8 cellular contexts compared by ENCODE assay signal in genomic region chr10:114173680-114174461, GRCh38. TPM values are rescaled to one million over a fixed set of nuclear protein-coding genes. Genes with fewer than 3 reads are reported as not detected.
DNase-seq lines count a peak whose midpoint lies in the region; ATAC-seq and TF ChIP-seq lines count a peak whose summit lies in the region.

Gene CCDC186 (minus strand): TSS chr10:114174203. CDS start chr10:114163268, 10,935 bp downstream.

- DNase-seq in DMS53 (lab: John Stamatoyannopoulos, UW), result peak; percentile 99
- DNase-seq in PC-9, result peak; percentile 90 to 95
- DNase-seq in activated T-cell treated with anti-CD3 and anti-CD28 coated beads, Interleukin-2, amount 50 U/mL, for 48 hours, result peak; percentile 98
- DNase-seq in stimulated activated CD8-positive, alpha-beta memory T cell treated with anti-CD3 and anti-CD28 coated beads, Interleukin-7, amount 100 ng/mL, for 1 hour (ENCODE audit: low read depth in 2 of 2), result peak; percentile 95 to 97

- no peaks in the 10 kb centered on the region; the same call in 1 of the 2 replicates for H4K20me1 ChIP-seq in PC-9 (ENCODE audit: insufficient read depth)

- CTCF ChIA-PET in PC-9 (lab: Charles Lee), result no interaction called here

- H3K9me2 ChIP-seq in PC-9 (ENCODE audit: insufficient read depth), result no peaks in the 10 kb centered on the region

- H2AFZ ChIP-seq in PC-9, result peak within 1 kb of the TSS; percentile 92

- H3K4me2 ChIP-seq in PC-9, result peak within 1 kb of the TSS; percentile 96

- TF ChIP-seq EP300 in Ishikawa (IDR thresholded peaks at IDR 0.05; ENCODE audit: borderline replicate concordance), result no peak; the same call in 1 of the 2 replicates

- peak within 1 kb of the TSS; percentile 92 for H3K27ac ChIP-seq in PC-9
- peak within 1 kb of the TSS; percentile 85 to 98 for H3K27ac ChIP-seq in esophagus (ENCODE audit: low read depth in 2 of 2, low read length in 1 of 2)

- peaks cover 7% of the 10 kb centered on the region; the same call in 1 of the 2 replicates for H3K36me3 ChIP-seq in PC-9 (ENCODE audit: low read depth)
- no peaks in the 10 kb centered on the region for H3K36me3 ChIP-seq in esophagus (ENCODE audit: control insufficient read depth in 2 of 2, insufficient read depth in 2 of 2, low read length in 1 of 2)
- no peaks in the 10 kb centered on the region for H3K36me3 ChIP-seq in mucosa of stomach (ENCODE audit: control insufficient read depth, insufficient read depth, low read length)

- H3K27me3 ChIP-seq in PC-9 (ENCODE audit: insufficient read depth, low read depth) (no peaks in the 10 kb centered on the region), esophagus (ENCODE audit: control insufficient read depth in 1 of 2, insufficient read depth in 2 of 2, low read length in 2 of 2) (no peaks in the 10 kb centered on the region), mucosa of stomach (ENCODE audit: control insufficient read depth, insufficient read depth, low read length) (no peaks in the 10 kb centered on the region)

- peak within 1 kb of the TSS; percentile 97 for H3K9ac ChIP-seq in mucosa of stomach (ENCODE audit: low read length)

- ATAC-seq in GM21619 (IDR thresholded peaks at IDR 0.05; ENCODE audit: unreplicated experiment), result peak; percentile 98

- peaks cover 14% of the 10 kb centered on the region for H3F3A ChIP-seq in PC-9 (ENCODE audit: insufficient read depth, low read depth)

- POLR2A ChIA-PET in PC-9 (lab: Charles Lee; ENCODE audit: unreplicated experiment), result interaction anchor here (0.6 to 0.7 kb wide), 4 partner anchors 24 to 1207 kb away, joined by 4 to 9 read pairs (median 4); no protein-coding TSS in a partner anchor

- H3K4me3 ChIP-seq in PC-9 (peak within 1 kb of the TSS; percentile 89), esophagus (ENCODE audit: low read depth in 1 of 2, low read length in 2 of 2) (peak within 1 kb of the TSS; percentile 98), mucosa of stomach (ENCODE audit: low read length) (peak within 1 kb of the TSS; percentile 89)

- H3K9me3 ChIP-seq in PC-9 (ENCODE audit: insufficient read depth, low read depth), result peaks cover under 1% of the 10 kb centered on the region
- no peaks in the 10 kb centered on the region for H3K9me3 ChIP-seq in esophagus (ENCODE audit: control insufficient read depth in 2 of 2, insufficient read depth in 1 of 2, low read depth in 1 of 2, low read length in 1 of 2)
- H3K9me3 ChIP-seq in mucosa of stomach (ENCODE audit: control insufficient read depth, low read length), result no peaks in the 10 kb centered on the region

- intact Hi-C loops in PC-9 (cut with micrococcal nuclease; ENCODE audit: unreplicated experiment), result loop anchor here (1.0 to 10.0 kb wide), 3 partner anchors 8 to 101 kb away; no protein-coding TSS in a partner anchor

- 0% methylated on average over 54 to 58 of the region's 58 CpGs for WGBS in esophagus, 2 donors

- H3K4me1 ChIP-seq in PC-9 (replicated peaks; ENCODE audit: insufficient read depth) (peaks cover 32% of the 10 kb centered on the region), esophagus (ENCODE audit: control insufficient read depth in 2 of 2, insufficient read depth in 2 of 2, low read length in 1 of 2) (no peaks in the 10 kb centered on the region), mucosa of stomach (ENCODE audit: control insufficient read depth, insufficient read depth, low read length) (peaks cover 4% of the 10 kb centered on the region)

- TF ChIP-seq CTCF in PC-9 (conservative IDR thresholded peaks at IDR 0.05), result no peak

- no peak for TF ChIP-seq RAD21 in Ishikawa (IDR thresholded peaks at IDR 0.05; ENCODE audit: low read depth)

- TSS peak; percentile 63 for BruUV-seq in PC-9 (replicated peaks; lab: Mats Ljungman, UMichigan)

- H3K79me2 ChIP-seq in PC-9 (ENCODE audit: low read depth), result peaks cover 48% of the 10 kb centered on the region

TF ChIP-seq in Ishikawa, 13 proteins besides CTCF, POLR2A, EP300 and RAD21:
- 0 out of 2 replicates have a peak, but pooled peaks have one; percentile 85 for TF ChIP-seq EGR1 (IDR thresholded peaks at IDR 0.05)
- no peak; the same call in 1 of the 2 replicates for TF ChIP-seq TCF12 (IDR thresholded peaks at IDR 0.05; ENCODE audit: low read depth)
- no peak for TF ChIP-seq FOXM1 (IDR thresholded peaks at IDR 0.05; ENCODE audit: borderline replicate concordance, low read depth)
- peak; percentile 75 for TF ChIP-seq CREB1 (IDR thresholded peaks at IDR 0.05; ENCODE audit: low read depth)
- TF ChIP-seq REST (IDR thresholded peaks at IDR 0.05; ENCODE audit: low read depth), result no peak
- TF ChIP-seq TEAD4 (IDR thresholded peaks at IDR 0.05), result 0 out of 2 replicates have a peak, but pooled peaks have one; percentile 6
- TF ChIP-seq CEBPB (IDR thresholded peaks at IDR 0.05), result no peak
- peak; percentile 91 for TF ChIP-seq TAF1 (IDR thresholded peaks at IDR 0.05; ENCODE audit: low read depth)
- TF ChIP-seq MAX (IDR thresholded peaks at IDR 0.05), result no peak; the same call in 1 of the 2 replicates
- TF ChIP-seq ZBTB7A (IDR thresholded peaks at IDR 0.05; ENCODE audit: low read depth), result peak; percentile 91
- no peak for TF ChIP-seq NFIC (IDR thresholded peaks at IDR 0.05)
- TF ChIP-seq USF1 (IDR thresholded peaks at IDR 0.05), result no peak
- TF ChIP-seq YY1 (IDR thresholded peaks at IDR 0.05; ENCODE audit: low read depth), result peak; percentile 96

RNA-seq across cellular contexts. Expression of gene CCDC186, which starts in this region (rescaled TPM):
- total RNA-seq in PC-9 (2021), result 14.3 and 15.6 TPM in 2 replicates
- polyA plus RNA-seq in esophagus, result 1 to 10 TPM; 5.1 to 6.1 TPM

Comparison
In these comparisons a context has a peak if more than half of its experiments do, and no peak if none do; other contexts are left out.
1. Peak in every context shown above with its lines: DNase-seq, ATAC-seq, H3K4me3 ChIP-seq and H3K27ac ChIP-seq.